ENCODE assay signal across 2 cellular contexts in the genomic region with DNA sequence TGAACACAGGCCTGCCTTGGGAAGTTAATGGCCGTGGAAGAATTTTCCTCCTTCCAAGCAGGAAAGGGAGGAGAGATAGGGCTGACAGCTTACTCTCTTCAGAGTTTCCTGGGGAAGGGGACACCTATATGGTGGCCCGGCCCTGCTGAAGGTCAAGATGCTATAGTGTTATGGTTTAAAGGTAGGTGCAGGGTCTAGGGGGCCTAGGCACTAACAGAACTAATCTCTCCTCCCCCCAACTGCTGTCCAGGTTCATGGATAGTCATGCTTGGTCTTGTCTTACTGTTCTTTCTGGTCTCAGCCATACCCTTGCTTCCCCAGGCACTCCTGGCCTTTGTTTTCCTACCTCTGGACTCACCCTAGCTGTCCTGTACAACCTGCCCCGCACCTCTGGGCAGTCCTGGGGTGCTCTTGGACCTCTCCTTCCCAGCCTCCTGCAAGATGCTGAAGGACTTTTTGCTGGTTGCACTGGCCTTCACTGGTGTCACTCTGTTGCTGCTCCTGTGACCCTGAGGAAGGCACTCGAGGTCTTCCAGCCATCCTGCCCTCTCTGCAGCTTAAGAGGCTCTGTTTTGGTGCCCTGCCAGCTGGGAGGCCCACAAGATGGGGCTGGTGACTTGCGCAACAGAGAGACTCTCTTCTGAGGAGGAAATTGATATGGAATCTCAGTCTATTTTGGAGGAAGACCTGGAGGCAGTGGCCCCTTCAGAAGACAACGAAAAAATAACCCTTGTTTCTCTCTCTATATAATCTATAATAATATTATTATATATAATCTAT.
TF ChIP-seq lines count a peak whose summit lies in the region.

No MANE protein-coding gene starts in this region.

TF ChIP-seq in SK-N-SH, 30 proteins besides CTCF, POLR2A, EP300 and RAD21 (continued from another document):
- TF ChIP-seq, protein P1, sequence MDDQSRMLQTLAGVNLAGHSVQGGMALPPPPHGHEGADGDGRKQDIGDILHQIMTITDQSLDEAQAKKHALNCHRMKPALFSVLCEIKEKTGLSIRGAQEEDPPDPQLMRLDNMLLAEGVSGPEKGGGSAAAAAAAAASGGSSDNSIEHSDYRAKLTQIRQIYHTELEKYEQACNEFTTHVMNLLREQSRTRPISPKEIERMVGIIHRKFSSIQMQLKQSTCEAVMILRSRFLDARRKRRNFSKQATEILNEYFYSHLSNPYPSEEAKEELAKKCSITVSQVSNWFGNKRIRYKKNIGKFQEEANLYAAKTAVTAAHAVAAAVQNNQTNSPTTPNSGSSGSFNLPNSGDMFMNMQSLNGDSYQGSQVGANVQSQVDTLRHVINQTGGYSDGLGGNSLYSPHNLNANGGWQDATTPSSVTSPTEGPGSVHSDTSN (IDR thresholded peaks at IDR 0.05) = no peak
- no peak for TF ChIP-seq GATA2 (CRISPR knock-in tag; IDR thresholded peaks at IDR 0.05)
- no peak for TF ChIP-seq MXI1 (IDR thresholded peaks at IDR 0.05; ENCODE audit: low read depth, low read length)
- TF ChIP-seq TAF1 (IDR thresholded peaks at IDR 0.05; ENCODE audit: borderline replicate concordance, low read depth, low read length) = no peak
- TF ChIP-seq FOXM1 (IDR thresholded peaks at IDR 0.05; ENCODE audit: low read depth) = no peak
- no peak for TF ChIP-seq EZH2phosphoT487 (IDR thresholded peaks at IDR 0.05; ENCODE audit: borderline replicate concordance, low read depth)
- TF ChIP-seq TEAD4 (IDR thresholded peaks at IDR 0.05; ENCODE audit: borderline replicate concordance, insufficient read depth) = no peak
- no peak for TF ChIP-seq CHD2 (IDR thresholded peaks at IDR 0.05; ENCODE audit: low read length, partially characterized antibody)
- no peak for TF ChIP-seq MEF2A (IDR thresholded peaks at IDR 0.05; ENCODE audit: borderline replicate concordance, low read depth)
- TF ChIP-seq, protein P2, sequence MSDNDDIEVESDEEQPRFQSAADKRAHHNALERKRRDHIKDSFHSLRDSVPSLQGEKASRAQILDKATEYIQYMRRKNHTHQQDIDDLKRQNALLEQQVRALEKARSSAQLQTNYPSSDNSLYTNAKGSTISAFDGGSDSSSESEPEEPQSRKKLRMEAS (IDR thresholded peaks at IDR 0.05; ENCODE audit: low read depth) = no peak
- TF ChIP-seq, protein P3, sequence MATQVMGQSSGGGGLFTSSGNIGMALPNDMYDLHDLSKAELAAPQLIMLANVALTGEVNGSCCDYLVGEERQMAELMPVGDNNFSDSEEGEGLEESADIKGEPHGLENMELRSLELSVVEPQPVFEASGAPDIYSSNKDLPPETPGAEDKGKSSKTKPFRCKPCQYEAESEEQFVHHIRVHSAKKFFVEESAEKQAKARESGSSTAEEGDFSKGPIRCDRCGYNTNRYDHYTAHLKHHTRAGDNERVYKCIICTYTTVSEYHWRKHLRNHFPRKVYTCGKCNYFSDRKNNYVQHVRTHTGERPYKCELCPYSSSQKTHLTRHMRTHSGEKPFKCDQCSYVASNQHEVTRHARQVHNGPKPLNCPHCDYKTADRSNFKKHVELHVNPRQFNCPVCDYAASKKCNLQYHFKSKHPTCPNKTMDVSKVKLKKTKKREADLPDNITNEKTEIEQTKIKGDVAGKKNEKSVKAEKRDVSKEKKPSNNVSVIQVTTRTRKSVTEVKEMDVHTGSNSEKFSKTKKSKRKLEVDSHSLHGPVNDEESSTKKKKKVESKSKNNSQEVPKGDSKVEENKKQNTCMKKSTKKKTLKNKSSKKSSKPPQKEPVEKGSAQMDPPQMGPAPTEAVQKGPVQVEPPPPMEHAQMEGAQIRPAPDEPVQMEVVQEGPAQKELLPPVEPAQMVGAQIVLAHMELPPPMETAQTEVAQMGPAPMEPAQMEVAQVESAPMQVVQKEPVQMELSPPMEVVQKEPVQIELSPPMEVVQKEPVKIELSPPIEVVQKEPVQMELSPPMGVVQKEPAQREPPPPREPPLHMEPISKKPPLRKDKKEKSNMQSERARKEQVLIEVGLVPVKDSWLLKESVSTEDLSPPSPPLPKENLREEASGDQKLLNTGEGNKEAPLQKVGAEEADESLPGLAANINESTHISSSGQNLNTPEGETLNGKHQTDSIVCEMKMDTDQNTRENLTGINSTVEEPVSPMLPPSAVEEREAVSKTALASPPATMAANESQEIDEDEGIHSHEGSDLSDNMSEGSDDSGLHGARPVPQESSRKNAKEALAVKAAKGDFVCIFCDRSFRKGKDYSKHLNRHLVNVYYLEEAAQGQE (IDR thresholded peaks at IDR 0.05; ENCODE audit: low read depth, low read length) = no peak
- TF ChIP-seq RXRA (IDR thresholded peaks at IDR 0.05; ENCODE audit: borderline replicate concordance, low read depth) = no peak
- TF ChIP-seq ELF1 (IDR thresholded peaks at IDR 0.05) = no peak

TF ChIP-seq in SK-N-SH treated with all-trans-retinoic acid at 6 μM for 48 hours, 23 proteins besides CTCF, POLR2A, EP300 and RAD21 (continued from another document):
- TF ChIP-seq, protein P4, sequence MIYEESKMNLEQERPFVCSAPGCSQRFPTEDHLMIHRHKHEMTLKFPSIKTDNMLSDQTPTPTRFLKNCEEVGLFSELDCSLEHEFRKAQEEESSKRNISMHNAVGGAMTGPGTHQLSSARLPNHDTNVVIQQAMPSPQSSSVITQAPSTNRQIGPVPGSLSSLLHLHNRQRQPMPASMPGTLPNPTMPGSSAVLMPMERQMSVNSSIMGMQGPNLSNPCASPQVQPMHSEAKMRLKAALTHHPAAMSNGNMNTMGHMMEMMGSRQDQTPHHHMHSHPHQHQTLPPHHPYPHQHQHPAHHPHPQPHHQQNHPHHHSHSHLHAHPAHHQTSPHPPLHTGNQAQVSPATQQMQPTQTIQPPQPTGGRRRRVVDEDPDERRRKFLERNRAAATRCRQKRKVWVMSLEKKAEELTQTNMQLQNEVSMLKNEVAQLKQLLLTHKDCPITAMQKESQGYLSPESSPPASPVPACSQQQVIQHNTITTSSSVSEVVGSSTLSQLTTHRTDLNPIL (CRISPR knock-in tag; IDR thresholded peaks at IDR 0.05; ENCODE audit: low read depth) = no peak
- TF ChIP-seq, protein P5, sequence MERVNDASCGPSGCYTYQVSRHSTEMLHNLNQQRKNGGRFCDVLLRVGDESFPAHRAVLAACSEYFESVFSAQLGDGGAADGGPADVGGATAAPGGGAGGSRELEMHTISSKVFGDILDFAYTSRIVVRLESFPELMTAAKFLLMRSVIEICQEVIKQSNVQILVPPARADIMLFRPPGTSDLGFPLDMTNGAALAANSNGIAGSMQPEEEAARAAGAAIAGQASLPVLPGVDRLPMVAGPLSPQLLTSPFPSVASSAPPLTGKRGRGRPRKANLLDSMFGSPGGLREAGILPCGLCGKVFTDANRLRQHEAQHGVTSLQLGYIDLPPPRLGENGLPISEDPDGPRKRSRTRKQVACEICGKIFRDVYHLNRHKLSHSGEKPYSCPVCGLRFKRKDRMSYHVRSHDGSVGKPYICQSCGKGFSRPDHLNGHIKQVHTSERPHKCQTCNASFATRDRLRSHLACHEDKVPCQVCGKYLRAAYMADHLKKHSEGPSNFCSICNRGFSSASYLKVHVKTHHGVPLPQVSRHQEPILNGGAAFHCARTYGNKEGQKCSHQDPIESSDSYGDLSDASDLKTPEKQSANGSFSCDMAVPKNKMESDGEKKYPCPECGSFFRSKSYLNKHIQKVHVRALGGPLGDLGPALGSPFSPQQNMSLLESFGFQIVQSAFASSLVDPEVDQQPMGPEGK (CRISPR knock-in tag; IDR thresholded peaks at IDR 0.05; ENCODE audit: borderline replicate concordance) = no peak
- no peak for TF ChIP-seq RARB (CRISPR knock-in tag; IDR thresholded peaks at IDR 0.05)
- no peak for TF ChIP-seq SNAI2 (CRISPR knock-in tag; IDR thresholded peaks at IDR 0.05)
- TF ChIP-seq ISL1 (CRISPR knock-in tag; IDR thresholded peaks at IDR 0.05) = no peak
- no peak for TF ChIP-seq BACH2 (CRISPR knock-in tag; IDR thresholded peaks at IDR 0.05; ENCODE audit: borderline replicate concordance)
- no peak for TF ChIP-seq ESRRG (CRISPR knock-in tag; IDR thresholded peaks at IDR 0.05)
- TF ChIP-seq ZC3H10 (CRISPR knock-in tag; IDR thresholded peaks at IDR 0.05) = no peak
- TF ChIP-seq ARNTL (CRISPR knock-in tag; IDR thresholded peaks at IDR 0.05; ENCODE audit: borderline replicate concordance, low read depth) = no peak
- TF ChIP-seq ZNF565 (CRISPR knock-in tag; conservative IDR thresholded peaks at IDR 0.05; ENCODE audit: low read depth) = no peak
- TF ChIP-seq, protein P6, sequence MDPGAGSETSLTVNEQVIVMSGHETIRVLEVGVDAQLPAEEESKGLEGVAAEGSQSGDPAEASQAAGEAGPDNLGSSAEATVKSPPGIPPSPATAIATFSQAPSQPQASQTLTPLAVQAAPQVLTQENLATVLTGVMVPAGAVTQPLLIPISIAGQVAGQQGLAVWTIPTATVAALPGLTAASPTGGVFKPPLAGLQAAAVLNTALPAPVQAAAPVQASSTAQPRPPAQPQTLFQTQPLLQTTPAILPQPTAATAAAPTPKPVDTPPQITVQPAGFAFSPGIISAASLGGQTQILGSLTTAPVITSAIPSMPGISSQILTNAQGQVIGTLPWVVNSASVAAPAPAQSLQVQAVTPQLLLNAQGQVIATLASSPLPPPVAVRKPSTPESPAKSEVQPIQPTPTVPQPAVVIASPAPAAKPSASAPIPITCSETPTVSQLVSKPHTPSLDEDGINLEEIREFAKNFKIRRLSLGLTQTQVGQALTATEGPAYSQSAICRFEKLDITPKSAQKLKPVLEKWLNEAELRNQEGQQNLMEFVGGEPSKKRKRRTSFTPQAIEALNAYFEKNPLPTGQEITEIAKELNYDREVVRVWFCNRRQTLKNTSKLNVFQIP (CRISPR knock-in tag; IDR thresholded peaks at IDR 0.05; ENCODE audit: borderline replicate concordance, low read depth) = no peak
- TF ChIP-seq CSDC2 (CRISPR knock-in tag; IDR thresholded peaks at IDR 0.05) = no peak
- TF ChIP-seq TOX (CRISPR knock-in tag; IDR thresholded peaks at IDR 0.05; ENCODE audit: borderline replicate concordance) = no peak
- TF ChIP-seq ZNF8 (CRISPR knock-in tag; IDR thresholded peaks at IDR 0.05) = no peak
- TF ChIP-seq OSR1 (CRISPR knock-in tag; IDR thresholded peaks at IDR 0.05) = no peak
- TF ChIP-seq, protein P7, sequence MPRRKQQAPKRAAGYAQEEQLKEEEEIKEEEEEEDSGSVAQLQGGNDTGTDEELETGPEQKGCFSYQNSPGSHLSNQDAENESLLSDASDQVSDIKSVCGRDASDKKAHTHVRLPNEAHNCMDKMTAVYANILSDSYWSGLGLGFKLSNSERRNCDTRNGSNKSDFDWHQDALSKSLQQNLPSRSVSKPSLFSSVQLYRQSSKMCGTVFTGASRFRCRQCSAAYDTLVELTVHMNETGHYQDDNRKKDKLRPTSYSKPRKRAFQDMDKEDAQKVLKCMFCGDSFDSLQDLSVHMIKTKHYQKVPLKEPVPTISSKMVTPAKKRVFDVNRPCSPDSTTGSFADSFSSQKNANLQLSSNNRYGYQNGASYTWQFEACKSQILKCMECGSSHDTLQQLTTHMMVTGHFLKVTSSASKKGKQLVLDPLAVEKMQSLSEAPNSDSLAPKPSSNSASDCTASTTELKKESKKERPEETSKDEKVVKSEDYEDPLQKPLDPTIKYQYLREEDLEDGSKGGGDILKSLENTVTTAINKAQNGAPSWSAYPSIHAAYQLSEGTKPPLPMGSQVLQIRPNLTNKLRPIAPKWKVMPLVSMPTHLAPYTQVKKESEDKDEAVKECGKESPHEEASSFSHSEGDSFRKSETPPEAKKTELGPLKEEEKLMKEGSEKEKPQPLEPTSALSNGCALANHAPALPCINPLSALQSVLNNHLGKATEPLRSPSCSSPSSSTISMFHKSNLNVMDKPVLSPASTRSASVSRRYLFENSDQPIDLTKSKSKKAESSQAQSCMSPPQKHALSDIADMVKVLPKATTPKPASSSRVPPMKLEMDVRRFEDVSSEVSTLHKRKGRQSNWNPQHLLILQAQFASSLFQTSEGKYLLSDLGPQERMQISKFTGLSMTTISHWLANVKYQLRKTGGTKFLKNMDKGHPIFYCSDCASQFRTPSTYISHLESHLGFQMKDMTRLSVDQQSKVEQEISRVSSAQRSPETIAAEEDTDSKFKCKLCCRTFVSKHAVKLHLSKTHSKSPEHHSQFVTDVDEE (CRISPR knock-in tag; IDR thresholded peaks at IDR 0.05) = no peak
- TF ChIP-seq TCF4 (CRISPR knock-in tag; IDR thresholded peaks at IDR 0.05; ENCODE audit: borderline replicate concordance) = no peak
- TF ChIP-seq GLIS3 (CRISPR knock-in tag; IDR thresholded peaks at IDR 0.05) = no peak
- TF ChIP-seq PPARA (CRISPR knock-in tag; IDR thresholded peaks at IDR 0.05; ENCODE audit: borderline replicate concordance) = no peak
